4 cellular contexts compared by ENCODE assay signal in the genomic region with DNA sequence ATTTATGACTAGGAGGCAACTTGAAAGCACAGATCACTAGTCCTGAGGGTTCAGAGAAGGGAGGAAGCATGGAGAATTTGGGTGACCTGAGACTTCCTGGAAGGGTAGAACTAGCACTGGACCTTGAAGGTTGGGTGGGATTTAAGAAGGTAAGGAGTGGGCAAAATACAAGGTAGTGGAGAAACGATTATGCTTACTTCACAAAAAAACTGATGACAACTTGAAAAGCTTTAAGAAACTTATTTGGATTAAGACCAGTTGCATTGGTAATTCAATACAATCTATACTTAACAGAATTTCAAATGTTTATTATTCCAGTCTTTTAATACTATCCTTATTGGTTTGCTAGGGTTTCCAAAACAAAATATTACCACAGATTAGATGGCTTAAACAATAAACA.
A peak's percentile ranks its signal among the peaks of the same experiment; 100 is the strongest.
TF ChIP-seq lines count a peak whose summit lies in the region.

No MANE protein-coding gene starts in this region.

TF ChIP-seq in HepG2, 621 proteins besides CTCF, POLR2A, EP300 and RAD21:
- TF ChIP-seq MAFF (IDR thresholded peaks at IDR 0.05; ENCODE audit: low read depth, low read length) (peak; percentile 72), ZFP1 (CRISPR knock-in tag; IDR thresholded peaks at IDR 0.05) (no peak), TCF12 (IDR thresholded peaks at IDR 0.05) (no peak), TCF12 (CRISPR knock-in tag; IDR thresholded peaks at IDR 0.05) (no peak), MAFK (conservative IDR thresholded peaks at IDR 0.05 in 1 of 2, IDR thresholded peaks at IDR 0.05 in 1 of 2; ENCODE audit: low read length in 2 of 2) (peak; percentile 53 to 77; a peak in 3 of 4 replicates), ATF7-NPFF (CRISPR knock-in tag; IDR thresholded peaks at IDR 0.05; ENCODE audit: low read depth) (no peak)
- TF ChIP-seq, protein P1, sequence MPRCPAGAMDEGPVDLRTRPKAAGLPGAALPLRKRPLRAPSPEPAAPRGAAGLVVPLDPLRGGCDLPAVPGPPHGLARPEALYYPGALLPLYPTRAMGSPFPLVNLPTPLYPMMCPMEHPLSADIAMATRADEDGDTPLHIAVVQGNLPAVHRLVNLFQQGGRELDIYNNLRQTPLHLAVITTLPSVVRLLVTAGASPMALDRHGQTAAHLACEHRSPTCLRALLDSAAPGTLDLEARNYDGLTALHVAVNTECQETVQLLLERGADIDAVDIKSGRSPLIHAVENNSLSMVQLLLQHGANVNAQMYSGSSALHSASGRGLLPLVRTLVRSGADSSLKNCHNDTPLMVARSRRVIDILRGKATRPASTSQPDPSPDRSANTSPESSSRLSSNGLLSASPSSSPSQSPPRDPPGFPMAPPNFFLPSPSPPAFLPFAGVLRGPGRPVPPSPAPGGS (CRISPR knock-in tag; IDR thresholded peaks at IDR 0.05), result no peak
TF ChIP-seq in HepG2: peak in this region for 2.

TF ChIP-seq in A549, 52 proteins besides CTCF, POLR2A, EP300 and RAD21:
- TF ChIP-seq RFX5 (IDR thresholded peaks at IDR 0.05) (no peak), MAFK (IDR thresholded peaks at IDR 0.05; ENCODE audit: partially characterized antibody) (peak; percentile 51), RARB (CRISPR knock-in tag; IDR thresholded peaks at IDR 0.05) (no peak)

TF ChIP-seq in IMR-90, 13 proteins besides CTCF, POLR2A, EP300 and RAD21:
- peak; percentile 52 for TF ChIP-seq MAFK (IDR thresholded peaks at IDR 0.05; ENCODE audit: low read depth, low read length)
- no peak for TF ChIP-seq FOS (IDR thresholded peaks at IDR 0.05; ENCODE audit: low read depth, low read length)
TF ChIP-seq in IMR-90: peak in this region for 1.

TF ChIP-seq in K562, 482 proteins besides CTCF, POLR2A, EP300 and RAD21:
- TF ChIP-seq ZNF316 (IDR thresholded peaks at IDR 0.05) (peak; percentile 51; the same call in 1 of the 2 replicates), MAFG (tag; conservative IDR thresholded peaks at IDR 0.05) (peak; percentile 24; the same call in 1 of the 2 replicates), TSC22D4 (tag; IDR thresholded peaks at IDR 0.05) (no peak)
